In the genomic region with DNA sequence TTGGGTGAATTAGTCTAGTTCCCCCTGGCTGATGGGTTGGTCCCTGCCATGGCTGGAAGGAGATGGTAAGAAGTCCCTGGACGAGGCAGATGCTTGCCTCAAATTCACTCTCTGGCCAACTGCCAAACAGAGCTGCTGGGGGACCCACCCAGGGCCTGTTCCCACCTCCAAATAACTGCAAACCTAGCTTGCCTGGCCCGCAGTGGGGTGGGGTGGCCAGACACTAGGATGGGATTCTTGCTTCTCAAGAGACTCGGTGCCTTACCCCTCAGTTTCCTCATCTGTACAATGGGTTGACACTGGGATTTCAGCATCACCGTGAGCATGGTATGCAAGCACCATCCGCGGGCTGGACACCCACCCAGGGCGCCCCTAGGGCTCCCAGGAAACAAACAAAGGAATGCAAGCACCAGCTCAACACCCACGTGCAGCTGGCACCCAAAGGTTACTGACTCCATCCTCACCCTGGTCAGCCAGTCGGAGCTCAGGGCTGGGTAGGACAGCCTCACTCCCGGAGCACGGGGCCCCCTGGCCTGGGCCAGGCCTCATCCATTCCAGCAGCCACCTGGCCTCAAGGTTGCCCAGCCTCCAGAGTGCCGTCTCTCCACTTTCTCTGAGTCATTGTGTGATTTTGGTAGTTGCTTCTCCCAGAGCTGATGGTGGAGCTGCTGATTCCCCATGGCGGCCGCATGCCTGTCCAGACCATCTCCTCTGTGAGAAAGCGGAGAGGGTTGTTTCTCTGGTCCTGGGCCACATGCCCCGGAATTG, we compare ENCODE assay signal across 29 cellular contexts.
DNase-seq lines count a peak whose midpoint lies in the region; ATAC-seq, FAIRE-seq and TF ChIP-seq lines count a peak whose summit lies in the region.
"Had no signal": no experiment of that assay in that cellular context is flagged by ENCODE, and none has a peak within 500 bp of the region (broad histone marks: within the 10 kb centered on the region; RNA-seq: fewer than 3 reads in every experiment).

No MANE protein-coding gene starts in this region.

- H3K4me1 ChIP-seq in left ventricle myocardium inferior (no peaks in the 10 kb centered on the region), kidney (ENCODE audit: control insufficient read depth in 1 of 2, insufficient read depth in 1 of 2, low read depth in 1 of 2, low read length in 2 of 2) (no peaks in the 10 kb centered on the region), ovary (ENCODE audit: insufficient read depth) (no peaks in the 10 kb centered on the region), vagina (no peaks in the 10 kb centered on the region)
- H3K4me1 ChIP-seq: breast epithelium, psoas muscle, SJSA1 had no signal

- intact Hi-C loops in Right ventricle myocardium inferior (cut with DNase I) = no loop called here
- intact Hi-C loops in left ventricle myocardium inferior (cut with micrococcal nuclease) = no loop called here
- intact Hi-C loops in kidney (cut with DNase I) = no loop called here
- intact Hi-C loops in ovary (cut with DNase I) = no loop called here
- intact Hi-C loops in vagina (cut with DNase I) = no loop called here

- DNase-seq in Right ventricle myocardium inferior (ENCODE audit: missing footprints) = peak; percentile 21
- DNase-seq in left ventricle myocardium inferior = no peak
- peak; percentile 55 for DNase-seq in kidney
- peak in 3 of 5 donors; percentile 9 to 24 (median 11) for DNase-seq in ovary
- DNase-seq in vagina (ENCODE audit: extremely low spot score in 2 of 2) = peak; percentile 74 to 95
- no peak for DNase-seq in NCI-H774 (lab: John Stamatoyannopoulos, UW)
- DNase-seq in HT-29 (ENCODE audit: low spot score) = no peak
- DNase-seq: activated B cell treated with CpG ODN at 0.5 μM for 24 hours; activated naive CD8-positive, alpha-beta T cell treated with anti-CD3 and anti-CD28 coated beads for 36 hours; anterior cingulate cortex; CD4-positive, alpha-beta memory T cell; effector CD8-positive, alpha-beta T cell; hypothalamus; midbrain; naive B cell; NCI-H2107; NCI-H345; stimulated activated CD4-positive, alpha-beta T cell treated with anti-CD3 and anti-CD28 coated beads, Interleukin-15, amount 100 ng/mL, for 24 hours; stimulated activated naive CD4-positive, alpha-beta T cell had no signal

- H3K9ac ChIP-seq in kidney (ENCODE audit: low read length in 2 of 2) = no peak overlapping the region

- ATAC-seq in Right ventricle myocardium inferior = no peak
- ATAC-seq in HG03520 (IDR thresholded peaks at IDR 0.05; ENCODE audit: unreplicated experiment) = no peak
- ATAC-seq: activated T-helper 17 cell treated with anti-CD3 and anti-CD28 coated beads, Interleukin-2, amount 50 U/mL, for 72 hours; psoas muscle had no signal

- H3K4me3 ChIP-seq in left ventricle myocardium inferior (no peak overlapping the region), kidney (ENCODE audit: low read length in 2 of 2) (no peak overlapping the region), ovary (no peak overlapping the region), vagina (no peak overlapping the region)
- H3K4me3 ChIP-seq: breast epithelium, psoas muscle, SJSA1, thoracic aorta had no signal

- H3K36me3 ChIP-seq in left ventricle myocardium inferior = no peaks in the 10 kb centered on the region
- H3K36me3 ChIP-seq in kidney (ENCODE audit: control insufficient read depth in 1 of 2, insufficient read depth in 2 of 2, low read length in 2 of 2) = no peaks in the 10 kb centered on the region
- no peaks in the 10 kb centered on the region for H3K36me3 ChIP-seq in ovary
- no peaks in the 10 kb centered on the region for H3K36me3 ChIP-seq in vagina
- H3K36me3 ChIP-seq: breast epithelium, neutrophil, SJSA1, thoracic aorta had no signal

- TF ChIP-seq CTCF in left ventricle myocardium inferior (IDR thresholded peaks at IDR 0.05; ENCODE audit: borderline replicate concordance) (no peak), kidney (IDR thresholded peaks at IDR 0.05; ENCODE audit: borderline replicate concordance, extremely low read depth, insufficient read depth) (no peak), ovary (IDR thresholded peaks at IDR 0.05) (no peak), vagina (IDR thresholded peaks at IDR 0.05) (no peak)

- H3K27me3 ChIP-seq in left ventricle myocardium inferior (ENCODE audit: low read depth) (peaks cover 33% of the 10 kb centered on the region), ovary (no peaks in the 10 kb centered on the region), vagina (no peaks in the 10 kb centered on the region)
- H3K27me3 ChIP-seq: breast epithelium, neutrophil, SJSA1 had no signal

- H3K27ac ChIP-seq in left ventricle myocardium inferior (replicated peaks) (no peak overlapping the region), kidney (ENCODE audit: low read depth in 2 of 2, low read length in 2 of 2) (no peak overlapping the region), ovary (no peak overlapping the region), vagina (no peak overlapping the region)
- H3K27ac ChIP-seq: breast epithelium, epithelial cell of prostate, neutrophil, psoas muscle, SJSA1, thoracic aorta had no signal

- WGBS in ovary, 3 donors = 84 to 94% (median 87%) methylated on average over 16 of the region's 16 CpGs

- no peak for FAIRE-seq in kidney (lab: Jason Lieb, UNC)
- FAIRE-seq: colon, urothelium cell line had no signal

- H3K9me3 ChIP-seq in left ventricle myocardium inferior (replicated peaks) (peaks cover 7% of the 10 kb centered on the region), kidney (ENCODE audit: control insufficient read depth in 1 of 2, low read length in 2 of 2) (peaks cover 0 to 9% of the 10 kb centered on the region in 2 donors), ovary (no peaks in the 10 kb centered on the region), vagina (no peaks in the 10 kb centered on the region)
- H3K9me3 ChIP-seq: neutrophil, SJSA1, thoracic aorta had no signal

- TF ChIP-seq EP300 in ovary (IDR thresholded peaks at IDR 0.05) = no peak

- no peak for TF ChIP-seq POLR2A in ovary (IDR thresholded peaks at IDR 0.05)
- TF ChIP-seq POLR2A in vagina (IDR thresholded peaks at IDR 0.05) = no peak

Comparison
In these comparisons a context has a peak if more than half of its experiments do, and no peak if none do; other contexts are left out.
1. DNase-seq: peak in Right ventricle myocardium inferior (single experiment), kidney (single experiment), ovary (3 of 5) and vagina (2 of 2); none in left ventricle myocardium inferior (single experiment), NCI-H774 (single experiment) and HT-29 (single experiment).